33 cellular contexts compared by ENCODE assay signal in the genomic region with DNA sequence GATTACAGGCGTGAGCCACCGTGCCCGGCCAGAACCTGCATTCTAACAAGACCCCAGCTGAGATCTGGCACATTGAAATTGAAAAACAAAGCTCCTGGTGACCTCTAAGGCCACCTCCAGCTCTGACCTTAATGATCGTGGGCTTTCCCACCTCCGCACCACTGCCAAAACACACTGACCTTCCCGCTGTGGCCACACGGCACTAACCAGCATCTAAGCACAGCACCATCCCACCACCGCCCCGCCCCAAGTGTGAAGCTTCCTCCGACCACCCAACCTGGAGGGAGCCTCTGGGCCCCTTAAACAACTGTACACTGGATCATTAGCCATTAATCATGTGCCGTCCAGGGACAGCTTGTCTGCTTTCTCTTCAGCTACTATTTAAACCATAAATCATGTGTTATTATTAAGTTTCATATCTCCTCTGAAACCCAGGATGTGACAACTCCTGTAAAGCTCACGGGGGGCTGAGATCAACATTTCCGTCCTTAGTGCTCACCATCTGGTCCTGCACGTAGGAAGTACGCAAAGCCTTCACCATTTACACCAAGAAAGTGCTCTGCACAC.
"Had no signal": no experiment of that assay in that cellular context is flagged by ENCODE, and none has a peak within 500 bp of the region (broad histone marks: within the 10 kb centered on the region; RNA-seq: fewer than 3 reads in every experiment).

No MANE protein-coding gene starts in this region.

- H3K27ac ChIP-seq: SJCRH30, SK-N-MC had no signal

- H3K36me3 ChIP-seq: SJCRH30 had no signal

- H3K4me1 Mint-ChIP-seq: activated B cell treated with CpG ODN at 0.5 μM for 24 hours; activated naive CD4-positive, alpha-beta T cell treated with anti-CD3 and anti-CD28 coated beads, Interleukin-2, amount 10 ng/mL, durations not matched to agents 7 days and 5 days; activated naive CD8-positive, alpha-beta T cell treated with anti-CD3 and anti-CD28 coated beads, Interleukin-2, amount 50 U/mL, for 24 hours; brain had no signal

- DNase-seq: activated B cell treated with CpG ODN at 0.5 μM for 24 hours; activated CD4-positive, alpha-beta memory T cell treated with anti-CD3 and anti-CD28 coated beads for 36 hours; activated CD4-positive, alpha-beta T cell treated with anti-CD3 and anti-CD28 coated beads for 4 hours; activated CD4-positive, alpha-beta T cell treated with anti-CD3 and anti-CD28 coated beads, Interleukin-2, amount 50 U/mL, for 1 hour; activated CD4-positive, CD25-positive, alpha-beta regulatory T cell treated with anti-CD3 and anti-CD28 coated beads, Interleukin-2, amount 50 U/mL, for 72 hours; activated CD8-positive, alpha-beta memory T cell treated with anti-CD3 and anti-CD28 coated beads, Interleukin-2, amount 50 U/mL, for 4 hours; activated effector memory CD4-positive, alpha-beta T cell treated with Interleukin-2 at 50 U/mL for 16 hours; activated naive CD4-positive, alpha-beta T cell treated with anti-CD3 and anti-CD28 coated beads, Interleukin-2, amount 10 ng/mL, durations not matched to agents 7 days and 5 days; activated naive CD8-positive, alpha-beta T cell treated with anti-CD3 and anti-CD28 coated beads, Interleukin-2, amount 50 U/mL, for 24 hours; activated T-cell treated with anti-CD3 and anti-CD28 coated beads, Interleukin-2, amount 50 U/mL, for 48 hours; anterior cingulate cortex; caudate nucleus; Karpas-422; KBM-7; NCI-H1092; NCI-H1417; NCI-H146; NCI-H187; NCI-H2029 treated with DMSO at 0.1 percent for 48 hours; NCI-H2107; NCI-H2171; NCI-H510A; NCI-H526; NCI-H748 treated with DMSO at 0.1 percent for 48 hours; NK-92 treated with Interleukin-12 subunit alpha and Interleukin-12 subunit beta, amount 100 ng/mL, for 24 hours; OCI-M1; SHP77; SJCRH30; T1000 had no signal

- H3K9me3 ChIP-seq: SJCRH30 had no signal

- ATAC-seq: activated naive CD8-positive, alpha-beta T cell treated with anti-CD3 and anti-CD28 coated beads, Interleukin-2, amount 50 U/mL, for 24 hours had no signal

- FAIRE-seq: bronchial epithelial cell had no signal

- H3K27me3 Mint-ChIP-seq: activated naive CD4-positive, alpha-beta T cell treated with anti-CD3 and anti-CD28 coated beads, Interleukin-2, amount 10 ng/mL, durations not matched to agents 7 days and 5 days; activated naive CD8-positive, alpha-beta T cell treated with anti-CD3 and anti-CD28 coated beads, Interleukin-2, amount 50 U/mL, for 24 hours had no signal

- H3K27me3 ChIP-seq: SJCRH30 had no signal

- H3K4me3 Mint-ChIP-seq: activated B cell treated with CpG ODN at 0.5 μM for 24 hours; activated CD4-positive, alpha-beta memory T cell treated with anti-CD3 and anti-CD28 coated beads for 36 hours; activated naive CD4-positive, alpha-beta T cell treated with anti-CD3 and anti-CD28 coated beads, Interleukin-2, amount 10 ng/mL, durations not matched to agents 7 days and 5 days; activated naive CD8-positive, alpha-beta T cell; activated naive CD8-positive, alpha-beta T cell treated with anti-CD3 and anti-CD28 coated beads, Interleukin-2, amount 50 U/mL, for 24 hours; brain had no signal

- H3K4me1 ChIP-seq: SJCRH30 had no signal

- H3K27ac Mint-ChIP-seq: activated B cell treated with CpG ODN at 0.5 μM for 24 hours; activated CD4-positive, alpha-beta memory T cell treated with anti-CD3 and anti-CD28 coated beads for 36 hours; activated naive CD4-positive, alpha-beta T cell treated with anti-CD3 and anti-CD28 coated beads, Interleukin-2, amount 10 ng/mL, durations not matched to agents 7 days and 5 days; activated naive CD8-positive, alpha-beta T cell; activated naive CD8-positive, alpha-beta T cell treated with anti-CD3 and anti-CD28 coated beads, Interleukin-2, amount 50 U/mL, for 24 hours had no signal

- H3K36me3 Mint-ChIP-seq: activated CD4-positive, alpha-beta memory T cell treated with anti-CD3 and anti-CD28 coated beads for 36 hours; activated naive CD4-positive, alpha-beta T cell treated with anti-CD3 and anti-CD28 coated beads, Interleukin-2, amount 10 ng/mL, durations not matched to agents 7 days and 5 days; brain had no signal

- H3K9me3 Mint-ChIP-seq: activated naive CD4-positive, alpha-beta T cell treated with anti-CD3 and anti-CD28 coated beads, Interleukin-2, amount 10 ng/mL, durations not matched to agents 7 days and 5 days had no signal

- H3K4me3 ChIP-seq: SJCRH30, SK-N-MC had no signal
